2 cellular contexts compared by ENCODE assay signal in the genomic region with DNA sequence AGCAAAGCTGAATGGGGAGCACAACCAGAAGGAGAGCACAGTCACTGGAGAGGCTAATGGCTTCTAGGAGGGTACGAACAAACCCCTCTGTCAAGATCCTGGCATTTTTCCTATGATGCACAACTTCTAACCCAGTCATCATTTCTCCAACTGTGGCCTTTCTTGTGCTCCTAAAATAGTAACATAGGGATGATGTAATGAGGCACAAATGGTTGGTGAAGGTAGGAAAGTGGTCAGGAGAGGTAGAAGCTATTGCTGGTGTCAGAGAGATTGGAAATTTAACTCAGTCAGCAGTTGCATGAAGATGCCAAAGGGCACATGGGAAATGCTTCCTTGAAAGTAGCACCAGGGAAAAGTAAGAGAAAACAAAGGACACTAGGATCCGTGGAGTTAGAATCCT.
TF ChIP-seq lines count a peak whose summit lies in the region.

No MANE protein-coding gene starts in this region.

TF ChIP-seq in HEK293, 187 proteins besides CTCF, POLR2A, EP300 and RAD21:
- TF ChIP-seq, protein P1, sequence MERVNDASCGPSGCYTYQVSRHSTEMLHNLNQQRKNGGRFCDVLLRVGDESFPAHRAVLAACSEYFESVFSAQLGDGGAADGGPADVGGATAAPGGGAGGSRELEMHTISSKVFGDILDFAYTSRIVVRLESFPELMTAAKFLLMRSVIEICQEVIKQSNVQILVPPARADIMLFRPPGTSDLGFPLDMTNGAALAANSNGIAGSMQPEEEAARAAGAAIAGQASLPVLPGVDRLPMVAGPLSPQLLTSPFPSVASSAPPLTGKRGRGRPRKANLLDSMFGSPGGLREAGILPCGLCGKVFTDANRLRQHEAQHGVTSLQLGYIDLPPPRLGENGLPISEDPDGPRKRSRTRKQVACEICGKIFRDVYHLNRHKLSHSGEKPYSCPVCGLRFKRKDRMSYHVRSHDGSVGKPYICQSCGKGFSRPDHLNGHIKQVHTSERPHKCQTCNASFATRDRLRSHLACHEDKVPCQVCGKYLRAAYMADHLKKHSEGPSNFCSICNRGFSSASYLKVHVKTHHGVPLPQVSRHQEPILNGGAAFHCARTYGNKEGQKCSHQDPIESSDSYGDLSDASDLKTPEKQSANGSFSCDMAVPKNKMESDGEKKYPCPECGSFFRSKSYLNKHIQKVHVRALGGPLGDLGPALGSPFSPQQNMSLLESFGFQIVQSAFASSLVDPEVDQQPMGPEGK (tag by site-specific recombination; IDR thresholded peaks at IDR 0.05), result no peak
- TF ChIP-seq ZNF629 (tag by site-specific recombination; IDR thresholded peaks at IDR 0.05), result no peak
- TF ChIP-seq, protein P2, sequence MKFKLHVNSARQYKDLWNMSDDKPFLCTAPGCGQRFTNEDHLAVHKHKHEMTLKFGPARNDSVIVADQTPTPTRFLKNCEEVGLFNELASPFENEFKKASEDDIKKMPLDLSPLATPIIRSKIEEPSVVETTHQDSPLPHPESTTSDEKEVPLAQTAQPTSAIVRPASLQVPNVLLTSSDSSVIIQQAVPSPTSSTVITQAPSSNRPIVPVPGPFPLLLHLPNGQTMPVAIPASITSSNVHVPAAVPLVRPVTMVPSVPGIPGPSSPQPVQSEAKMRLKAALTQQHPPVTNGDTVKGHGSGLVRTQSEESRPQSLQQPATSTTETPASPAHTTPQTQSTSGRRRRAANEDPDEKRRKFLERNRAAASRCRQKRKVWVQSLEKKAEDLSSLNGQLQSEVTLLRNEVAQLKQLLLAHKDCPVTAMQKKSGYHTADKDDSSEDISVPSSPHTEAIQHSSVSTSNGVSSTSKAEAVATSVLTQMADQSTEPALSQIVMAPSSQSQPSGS (tag by site-specific recombination; IDR thresholded peaks at IDR 0.05; ENCODE audit: low read depth), result peak; percentile 36; the same call in 1 of the 2 replicates
- TF ChIP-seq ZNF10 (tag by site-specific recombination; IDR thresholded peaks at IDR 0.05), result 0 out of 2 replicates have a peak, but pooled peaks have one; percentile 33
TF ChIP-seq in HEK293: peak in this region for 2.

TF ChIP-seq in K562, 482 proteins besides CTCF, POLR2A, EP300 and RAD21 (continued from another document):
- TF ChIP-seq SMAD4 (CRISPR knock-in tag; conservative IDR thresholded peaks at IDR 0.05) (no peak), NFIX (CRISPR knock-in tag; IDR thresholded peaks at IDR 0.05; ENCODE audit: low read depth) (no peak), MEF2D (tag; conservative IDR thresholded peaks at IDR 0.05; ENCODE audit: low read depth) (peak; percentile 84), RBM39 (optimal IDR thresholded peaks at IDR 0.05; ENCODE audit: low read depth, low read length) (no peak), SIX5 (IDR thresholded peaks at IDR 0.05; ENCODE audit: borderline replicate concordance in 1 of 2, insufficient read depth in 1 of 2, low read depth in 1 of 2, low read length in 2 of 2) (no peak), MEF2A (IDR thresholded peaks at IDR 0.05; ENCODE audit: control insufficient read depth, low read depth, low read length) (peak; percentile 73), CEBPG (CRISPR knock-in tag; IDR thresholded peaks at IDR 0.05) (no peak), CEBPG (tag; conservative IDR thresholded peaks at IDR 0.05 in 1 of 2, IDR thresholded peaks at IDR 0.05 in 1 of 2) (0 out of 4 replicates have a peak, but pooled peaks of 1 of the 2 experiments have one; percentile 38)
- TF ChIP-seq, protein P3, sequence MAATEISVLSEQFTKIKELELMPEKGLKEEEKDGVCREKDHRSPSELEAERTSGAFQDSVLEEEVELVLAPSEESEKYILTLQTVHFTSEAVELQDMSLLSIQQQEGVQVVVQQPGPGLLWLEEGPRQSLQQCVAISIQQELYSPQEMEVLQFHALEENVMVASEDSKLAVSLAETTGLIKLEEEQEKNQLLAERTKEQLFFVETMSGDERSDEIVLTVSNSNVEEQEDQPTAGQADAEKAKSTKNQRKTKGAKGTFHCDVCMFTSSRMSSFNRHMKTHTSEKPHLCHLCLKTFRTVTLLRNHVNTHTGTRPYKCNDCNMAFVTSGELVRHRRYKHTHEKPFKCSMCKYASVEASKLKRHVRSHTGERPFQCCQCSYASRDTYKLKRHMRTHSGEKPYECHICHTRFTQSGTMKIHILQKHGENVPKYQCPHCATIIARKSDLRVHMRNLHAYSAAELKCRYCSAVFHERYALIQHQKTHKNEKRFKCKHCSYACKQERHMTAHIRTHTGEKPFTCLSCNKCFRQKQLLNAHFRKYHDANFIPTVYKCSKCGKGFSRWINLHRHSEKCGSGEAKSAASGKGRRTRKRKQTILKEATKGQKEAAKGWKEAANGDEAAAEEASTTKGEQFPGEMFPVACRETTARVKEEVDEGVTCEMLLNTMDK (IDR thresholded peaks at IDR 0.05; ENCODE audit: borderline replicate concordance, insufficient read depth, low read depth, low read length, poor library complexity, severe bottlenecking), result no peak
TF ChIP-seq in K562: peak in this region for 5.
